10 cellular contexts compared by ENCODE assay signal in genomic region chr7:94069154-94069739, GRCh38.
DNase-seq lines count a peak whose midpoint lies in the region; ATAC-seq and TF ChIP-seq lines count a peak whose summit lies in the region.
"Had no signal": no experiment of that assay in that cellular context is flagged by ENCODE, and none has a peak within 500 bp of the region (broad histone marks: within the 10 kb centered on the region; RNA-seq: fewer than 3 reads in every experiment).

No MANE protein-coding gene starts in this region.

- TF ChIP-seq CTCF in fibroblast of mammary gland (conservative IDR thresholded peaks at IDR 0.05; ENCODE audit: control insufficient read depth, insufficient read depth, low read depth, low read length): no peak

- no peak overlapping the region for H3K4me3 ChIP-seq in fibroblast of mammary gland (ENCODE audit: control insufficient read depth, low read depth, low read length)

- peak; percentile 77 for ATAC-seq in GM18867 (IDR thresholded peaks at IDR 0.05; ENCODE audit: unreplicated experiment)
- ATAC-seq in GM21723 (IDR thresholded peaks at IDR 0.05; ENCODE audit: unreplicated experiment): peak; percentile 73
- peak; percentile 71 for ATAC-seq in HG03378 (IDR thresholded peaks at IDR 0.05; ENCODE audit: unreplicated experiment)
- ATAC-seq: activated CD4-positive, alpha-beta T cell treated with anti-CD3 and anti-CD28 coated beads for 36 hours had no signal

- DNase-seq in fibroblast of mammary gland (ENCODE audit: low read depth): peak; percentile 37
- DNase-seq in activated CD4-positive, alpha-beta T cell treated with anti-CD3 and anti-CD28 coated beads, Interleukin-2, amount 50 U/mL, for 48 hours: no peak
- DNase-seq in amygdala (lab: John Stamatoyannopoulos, UW): no peak
- no peak for DNase-seq in AML-193 (lab: John Stamatoyannopoulos, UW)
- DNase-seq in stimulated activated naive CD4-positive, alpha-beta T cell treated with Interleukin-2 at 50 U/mL for 16 hours (lab: John Stamatoyannopoulos, UW): no peak
- DNase-seq: activated CD4-positive, alpha-beta T cell treated with anti-CD3 and anti-CD28 coated beads for 36 hours; NCI-H187 treated with DMSO at 0.1 percent for 48 hours had no signal
